ENCODE assay signal across 25 cellular contexts in genomic region chr5:68426609-68427008, GRCh38.
DNase-seq lines count a peak whose midpoint lies in the region; ATAC-seq and TF ChIP-seq lines count a peak whose summit lies in the region.
"Had no signal": no experiment of that assay in that cellular context is flagged by ENCODE, and none has a peak within 500 bp of the region (broad histone marks: within the 10 kb centered on the region; RNA-seq: fewer than 3 reads in every experiment).

No MANE protein-coding gene starts in this region.

- H3K27me3 Mint-ChIP-seq in CD4-positive, CD25-positive, alpha-beta regulatory T cell = no peaks in the 10 kb centered on the region
- H3K27me3 Mint-ChIP-seq in activated T-helper 1 cell treated with anti-CD3 and anti-CD28 coated beads, Interleukin-12 subunit alpha, Interleukin-12 subunit beta, Interleukin-2, Interleukin-4 antibody, amounts not matched to agents 30 ng/mL and 10 ng/mL and 1 ng/mL, durations not matched to agents 14 hours and 24 hours and 36 hours (ENCODE audit: insufficient read depth) = peaks cover 8% of the 10 kb centered on the region

- TF ChIP-seq CTCF in esophagus squamous epithelium (IDR thresholded peaks at IDR 0.05) = no peak

- no peaks in the 10 kb centered on the region for H3K27me3 ChIP-seq in CD4-positive, CD25-positive, alpha-beta regulatory T cell (ENCODE audit: control insufficient read depth, insufficient read depth, low read length)
- H3K27me3 ChIP-seq in esophagus squamous epithelium = no peaks in the 10 kb centered on the region
- H3K27me3 ChIP-seq: BLaER1, MG63, SJCRH30 had no signal

- TF ChIP-seq POLR2A in esophagus squamous epithelium (IDR thresholded peaks at IDR 0.05) = no peak

- H3K4me1 Mint-ChIP-seq in CD4-positive, CD25-positive, alpha-beta regulatory T cell = peaks cover 9 to 26% (median 20%) of the 10 kb centered on the region in 4 donors
- H3K4me1 Mint-ChIP-seq in activated T-helper 1 cell treated with anti-CD3 and anti-CD28 coated beads, Interleukin-12 subunit alpha, Interleukin-12 subunit beta, Interleukin-2, Interleukin-4 antibody, amounts not matched to agents 30 ng/mL and 10 ng/mL and 1 ng/mL, durations not matched to agents 14 hours and 24 hours and 36 hours (ENCODE audit: low read depth) = peaks cover 55% of the 10 kb centered on the region

- H3K4me1 ChIP-seq in CD4-positive, CD25-positive, alpha-beta regulatory T cell (ENCODE audit: control insufficient read depth, insufficient read depth, low read length, poor library complexity, severe bottlenecking) = peaks cover 16% of the 10 kb centered on the region
- peaks cover 5 to 39% (median 22%) of the 10 kb centered on the region in 3 donors for H3K4me1 ChIP-seq in esophagus squamous epithelium

- no peaks in the 10 kb centered on the region for H3K9me3 ChIP-seq in CD4-positive, CD25-positive, alpha-beta regulatory T cell (ENCODE audit: control insufficient read depth in 2 of 2, low read length in 2 of 2)
- H3K9me3 ChIP-seq in esophagus squamous epithelium = no peaks in the 10 kb centered on the region
- H3K9me3 ChIP-seq: BLaER1, MG63, SJCRH30 had no signal

- H3K4me3 ChIP-seq in CD4-positive, CD25-positive, alpha-beta regulatory T cell (ENCODE audit: low read depth, low read length) = no peak overlapping the region
- no peak overlapping the region for H3K4me3 ChIP-seq in esophagus squamous epithelium
- H3K4me3 ChIP-seq: BLaER1, MG63, SJCRH30 had no signal

- no peak overlapping the region for H3K4me3 Mint-ChIP-seq in CD4-positive, CD25-positive, alpha-beta regulatory T cell
- H3K4me3 Mint-ChIP-seq in activated T-helper 1 cell treated with anti-CD3 and anti-CD28 coated beads, Interleukin-12 subunit alpha, Interleukin-12 subunit beta, Interleukin-2, Interleukin-4 antibody, amounts not matched to agents 30 ng/mL and 10 ng/mL and 1 ng/mL, durations not matched to agents 14 hours and 24 hours and 36 hours = no peak overlapping the region
- H3K4me3 Mint-ChIP-seq: CD8-positive, alpha-beta T cell; T-helper 2 cell treated with Interferon-gamma antibody and Interleukin-4, amounts not matched to agents 5 μg/mL and 100 μg/mL, for 36 hours had no signal

- H3K27ac ChIP-seq in CD4-positive, CD25-positive, alpha-beta regulatory T cell (ENCODE audit: insufficient read depth, low read length, poor library complexity, severe bottlenecking) = no peak overlapping the region
- H3K27ac ChIP-seq in esophagus squamous epithelium = no peak overlapping the region
- H3K27ac ChIP-seq: BLaER1, SJCRH30 had no signal

- intact Hi-C loops in activated T-helper 1 cell treated with anti-CD3 and anti-CD28 coated beads, Interleukin-12 subunit alpha, Interleukin-12 subunit beta, Interleukin-2, Interleukin-4 antibody, amounts not matched to agents 30 ng/mL and 10 ng/mL and 1 ng/mL, durations not matched to agents 14 hours and 24 hours and 36 hours (cut with micrococcal nuclease) = no loop called here
- intact Hi-C loops in cardiac septum (cut with DNase I) (no loop called here), esophagus squamous epithelium (cut with DNase I) (no loop called here)

- no peak for ATAC-seq in CD4-positive, CD25-positive, alpha-beta regulatory T cell (ENCODE audit: low read depth in 2 of 2)
- ATAC-seq: CD8-positive, alpha-beta T cell; PC-3; SK-N-SH treated with all-trans-retinoic acid at 6 μM for 48 hours had no signal

- WGBS in esophagus squamous epithelium, 2 donors = 81 to 84% methylated on average over 4 of the region's 4 CpGs

- H3K36me3 ChIP-seq in CD4-positive, CD25-positive, alpha-beta regulatory T cell (ENCODE audit: control insufficient read depth, insufficient read depth, low read length) = no peaks in the 10 kb centered on the region
- H3K36me3 ChIP-seq in esophagus squamous epithelium = no peaks in the 10 kb centered on the region
- H3K36me3 ChIP-seq: BLaER1, MG63, SJCRH30 had no signal

- no peak for DNase-seq in CD4-positive, CD25-positive, alpha-beta regulatory T cell
- DNase-seq in COR-L47 (lab: John Stamatoyannopoulos, UW) (peak; percentile 66), NCI-H2081 treated with DMSO at 0.1 percent for 48 hours (lab: John Stamatoyannopoulos, UW) (peak; percentile 1), cardiac septum (ENCODE audit: low spot score) (no peak), SIG-M5 treated with dmso at 0.1 percent for 504 hours (lab: John Stamatoyannopoulos, UW; ENCODE audit: unreplicated experiment) (no peak), NCI-H526 (lab: John Stamatoyannopoulos, UW) (no peak), esophagus squamous epithelium (lab: John Stamatoyannopoulos, UW) (no peak)
- no peak for DNase-seq in activated T-helper 1 cell treated with anti-CD3 and anti-CD28 coated beads, Interleukin-12 subunit alpha, Interleukin-12 subunit beta, Interleukin-2, Interleukin-4 antibody, amounts not matched to agents 30 ng/mL and 10 ng/mL and 1 ng/mL, durations not matched to agents 14 hours and 24 hours and 36 hours (ENCODE audit: low spot score)
- DNase-seq: Calu3; CD8-positive, alpha-beta T cell; DMS79 treated with DMSO at 0.1 percent for 48 hours; HCEC 1CT; KBM-7; MG63; NCI-H1105 treated with DMSO at 0.1 percent for 48 hours; NCI-H146; NCI-H1930; NCI-H446 treated with DMSO at 0.1 percent for 48 hours; NCI-H526 treated with DMSO at 0.1 percent for 48 hours; NK-92 treated with Interleukin-12 subunit alpha and Interleukin-12 subunit beta, amount 100 ng/mL, for 24 hours; PC-3; SJCRH30 had no signal

- H3K36me3 Mint-ChIP-seq in CD4-positive, CD25-positive, alpha-beta regulatory T cell = no peaks in the 10 kb centered on the region
- H3K36me3 Mint-ChIP-seq in activated T-helper 1 cell treated with anti-CD3 and anti-CD28 coated beads, Interleukin-12 subunit alpha, Interleukin-12 subunit beta, Interleukin-2, Interleukin-4 antibody, amounts not matched to agents 30 ng/mL and 10 ng/mL and 1 ng/mL, durations not matched to agents 14 hours and 24 hours and 36 hours (ENCODE audit: low read depth) = no peaks in the 10 kb centered on the region
- H3K36me3 Mint-ChIP-seq: CD8-positive, alpha-beta T cell had no signal

- H3K27ac Mint-ChIP-seq in CD4-positive, CD25-positive, alpha-beta regulatory T cell = peak overlapping the region; percentile 33 to 87 (median 70)
- peak overlapping the region; percentile 59 for H3K27ac Mint-ChIP-seq in activated T-helper 1 cell treated with anti-CD3 and anti-CD28 coated beads, Interleukin-12 subunit alpha, Interleukin-12 subunit beta, Interleukin-2, Interleukin-4 antibody, amounts not matched to agents 30 ng/mL and 10 ng/mL and 1 ng/mL, durations not matched to agents 14 hours and 24 hours and 36 hours
- H3K27ac Mint-ChIP-seq: CD8-positive, alpha-beta T cell; T-helper 2 cell treated with Interferon-gamma antibody and Interleukin-4, amounts not matched to agents 5 μg/mL and 100 μg/mL, for 36 hours had no signal

- H3K9me3 Mint-ChIP-seq in CD4-positive, CD25-positive, alpha-beta regulatory T cell = no peaks in the 10 kb centered on the region
- no peaks in the 10 kb centered on the region for H3K9me3 Mint-ChIP-seq in activated T-helper 1 cell treated with anti-CD3 and anti-CD28 coated beads, Interleukin-12 subunit alpha, Interleukin-12 subunit beta, Interleukin-2, Interleukin-4 antibody, amounts not matched to agents 30 ng/mL and 10 ng/mL and 1 ng/mL, durations not matched to agents 14 hours and 24 hours and 36 hours
- H3K9me3 Mint-ChIP-seq: CD8-positive, alpha-beta T cell had no signal

Comparison
In these comparisons a context has a peak if more than half of its experiments do, and no peak if none do; other contexts are left out.
1. DNase-seq: peak in COR-L47 (single experiment) and NCI-H2081 treated with DMSO at 0.1 percent for 48 hours (single experiment); none in CD4-positive, CD25-positive, alpha-beta regulatory T cell (0 of 3), activated T-helper 1 cell treated with anti-CD3 and anti-CD28 coated beads, Interleukin-12 subunit alpha, Interleukin-12 subunit beta, Interleukin-2, Interleukin-4 antibody, amounts not matched to agents 30 ng/mL and 10 ng/mL and 1 ng/mL, durations not matched to agents 14 hours and 24 hours and 36 hours (single experiment), cardiac septum (single experiment), SIG-M5 treated with dmso at 0.1 percent for 504 hours (single experiment), NCI-H526 (0 of 2) and esophagus squamous epithelium (single experiment).